1 cellular context compared by ENCODE assay signal in genomic region chr17:16442141-16442540, GRCh38.
A peak's percentile ranks its signal among the peaks of the same experiment; 100 is the strongest.
TF ChIP-seq lines count a peak whose summit lies in the region.

No MANE protein-coding gene starts in this region.

TF ChIP-seq in H1, 55 proteins besides CTCF, POLR2A, EP300 and RAD21:
- TF ChIP-seq CHD2 (IDR thresholded peaks at IDR 0.05; ENCODE audit: low read length) (0 out of 2 replicates have a peak, but pooled peaks have one; percentile 12), CBX5 (IDR thresholded peaks at IDR 0.05; ENCODE audit: low read depth, low read length) (no peak), HDAC2 (IDR thresholded peaks at IDR 0.05; ENCODE audit: borderline replicate concordance in 1 of 2, low read depth in 2 of 2, low read length in 2 of 2) (no peak), CHD7 (IDR thresholded peaks at IDR 0.05; ENCODE audit: insufficient replicate concordance, low read length) (no peak), POLR2AphosphoS5 (IDR thresholded peaks at IDR 0.05; ENCODE audit: low read depth, low read length) (peak; percentile 72; the same call in 1 of the 2 replicates), TCF12 (IDR thresholded peaks at IDR 0.05; ENCODE audit: low read depth, low read length) (no peak)
